ENCODE assay signal across 1 cellular context in genomic region chr10:69401416-69401815, GRCh38.
TF ChIP-seq lines count a peak whose summit lies in the region.

No MANE protein-coding gene starts in this region.

TF ChIP-seq in HCT116, 20 proteins besides CTCF, POLR2A, EP300 and RAD21:
- no peak for TF ChIP-seq SP1 (IDR thresholded peaks at IDR 0.05; ENCODE audit: low read depth)
- no peak for TF ChIP-seq FOSL1 (IDR thresholded peaks at IDR 0.05; ENCODE audit: low read depth)
- TF ChIP-seq EZH2 (IDR thresholded peaks at IDR 0.05) = no peak
- TF ChIP-seq ATF3 (IDR thresholded peaks at IDR 0.05) = no peak
